33 cellular contexts compared by ENCODE assay signal in the genomic region with DNA sequence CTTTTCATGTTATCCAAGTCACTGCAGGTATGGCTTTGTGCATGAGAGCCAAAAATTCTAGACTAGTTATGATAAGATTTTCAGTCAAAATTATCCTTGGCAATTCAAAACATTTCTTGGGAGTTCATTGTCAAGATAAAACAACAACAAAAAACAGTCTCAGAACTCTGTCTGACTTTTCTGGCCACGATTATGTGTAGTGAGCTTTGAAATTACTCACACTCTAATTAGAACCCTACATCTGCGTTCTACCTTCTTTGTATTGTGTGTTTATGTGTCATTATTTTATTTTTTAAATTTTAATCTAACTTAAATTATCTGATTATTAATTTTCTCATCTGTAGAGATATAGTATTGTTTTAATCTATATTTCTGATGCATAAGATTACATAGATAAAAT.
"Had no signal": no experiment of that assay in that cellular context is flagged by ENCODE, and none has a peak within 500 bp of the region (broad histone marks: within the 10 kb centered on the region; RNA-seq: fewer than 3 reads in every experiment).

No MANE protein-coding gene starts in this region.

- H3K27me3 ChIP-seq: adrenal gland, body of pancreas, brain microvascular endothelial cell, breast epithelium had no signal

- H3K9me3 ChIP-seq: adrenal gland, body of pancreas had no signal

- H3K4me1 ChIP-seq: adrenal gland, body of pancreas, breast epithelium had no signal

- H3K4me3 ChIP-seq: adrenal gland, body of pancreas, breast epithelium had no signal

- DNase-seq: activated B cell treated with CpG ODN at 0.5 μM for 24 hours; activated CD4-positive, alpha-beta memory T cell treated with anti-CD3 and anti-CD28 coated beads for 36 hours; activated CD4-positive, alpha-beta T cell treated with anti-CD3 and anti-CD28 coated beads for 4 hours; activated CD4-positive, alpha-beta T cell treated with anti-CD3 and anti-CD28 coated beads, Interleukin-2, amount 10 ng/mL, durations not matched to agents 24 days and 14 days; activated CD4-positive, alpha-beta T cell treated with anti-CD3 and anti-CD28 coated beads, Interleukin-2, amount 50 U/mL, for 1 hour; activated CD4-positive, alpha-beta T cell treated with anti-CD3 and anti-CD28 coated beads, Interleukin-2, amount 50 U/mL, for 4 hours; activated CD4-positive, CD25-positive, alpha-beta regulatory T cell treated with anti-CD3 and anti-CD28 coated beads, Interleukin-2, amount 50 U/mL, for 72 hours; activated CD8-positive, alpha-beta memory T cell treated with anti-CD3 and anti-CD28 coated beads, Interleukin-2, amount 50 U/mL, for 4 hours; activated CD8-positive, alpha-beta T cell treated with anti-CD3 and anti-CD28 coated beads for 36 hours; activated effector memory CD4-positive, alpha-beta T cell treated with anti-CD3 and anti-CD28 coated beads, Interleukin-2, amount 50 U/mL, for 16 hours; activated gamma-delta T cell treated with Interleukin-2 at 50 U/mL for 16 hours; activated naive CD4-positive, alpha-beta T cell; activated naive CD4-positive, alpha-beta T cell treated with anti-CD3 and anti-CD28 coated beads for 36 hours; activated naive CD4-positive, alpha-beta T cell treated with anti-CD3 and anti-CD28 coated beads, Interleukin-2, amount 50 U/mL, for 16 hours; activated naive CD8-positive, alpha-beta T cell treated with anti-CD3 and anti-CD28 coated beads for 36 hours; activated T-cell treated with anti-CD3 and anti-CD28 coated beads for 4 hours; activated T-cell treated with anti-CD3 and anti-CD28 coated beads, Interleukin-2, amount 50 U/mL, for 1 hour; activated T-cell treated with anti-CD3 and anti-CD28 coated beads, Interleukin-2, amount 50 U/mL, for 4 hours; activated T-cell treated with anti-CD3 and anti-CD28 coated beads, Interleukin-2, amount 50 U/mL, for 72 hours; adrenal gland; amniotic stem cell; aorta; body of pancreas; brain microvascular endothelial cell; central memory CD4-positive, alpha-beta T cell; SW 1271; T-helper 1 cell; T-helper 2 cell; T-helper 9 cell had no signal

- H3K27ac ChIP-seq: adrenal gland, body of pancreas, brain microvascular endothelial cell, breast epithelium, VCaP had no signal

- ATAC-seq: activated CD8-positive, alpha-beta T cell treated with anti-CD3 and anti-CD28 coated beads for 36 hours; activated naive CD4-positive, alpha-beta T cell treated with anti-CD3 and anti-CD28 coated beads, Interleukin-2, amount 50 U/mL, for 72 hours; activated T-cell treated with anti-CD3 and anti-CD28 coated beads, Interleukin-2, amount 50 U/mL, for 4 hours; activated T-cell treated with anti-CD3 and anti-CD28 coated beads, Interleukin-2, amount 50 U/mL, for 72 hours; activated T-helper 17 cell treated with anti-CD3 and anti-CD28 coated beads, Interleukin-2, amount 50 U/mL, for 72 hours; body of pancreas had no signal

- H3K36me3 ChIP-seq: adrenal gland, brain microvascular endothelial cell, breast epithelium had no signal
